Comparison of ENCODE assay signal across 27 cellular contexts in genomic region chr9:75548871-75549270, GRCh38.
"Had no signal": no experiment of that assay in that cellular context is flagged by ENCODE, and none has a peak within 500 bp of the region (broad histone marks: within the 10 kb centered on the region; RNA-seq: fewer than 3 reads in every experiment).

No MANE protein-coding gene starts in this region.

- H3K4me3 Mint-ChIP-seq: stimulated activated effector memory CD8-positive, alpha-beta T cell treated with anti-CD3 and anti-CD28 coated beads, Interleukin-12 subunit alpha, Interleukin-12 subunit beta, amount 100 ng/mL, for 72 hours; stimulated activated memory B cell treated with anti-CD40 and anti-IgM and Interleukin-4, amounts not matched to agents 10 μg/mL and 1 μg/mL and 100 μg/mL, for 72 hours; stimulated activated naive B cell treated with anti-CD40 and anti-IgM and Interleukin-4, amounts not matched to agents 10 μg/mL and 1 μg/mL and 100 μg/mL, for 72 hours; stimulated activated naive CD8-positive, alpha-beta T cell treated with anti-CD3 and anti-CD28 coated beads, Interleukin-15, amount 100 ng/mL, for 72 hours; stimulated activated naive CD8-positive, alpha-beta T cell treated with anti-CD3 and anti-CD28 coated beads, Interleukin-15, Interleukin-2, amounts not matched to agents 100 ng/mL and 50 ng/mL, for 24 hours; type B pancreatic cell had no signal

- H3K9me3 Mint-ChIP-seq: stimulated activated naive CD8-positive, alpha-beta T cell treated with anti-CD3 and anti-CD28 coated beads, Interleukin-15, amount 100 ng/mL, for 72 hours; stimulated activated naive CD8-positive, alpha-beta T cell treated with anti-CD3 and anti-CD28 coated beads, Interleukin-15, Interleukin-2, amounts not matched to agents 100 ng/mL and 50 ng/mL, for 24 hours had no signal

- H3K4me1 ChIP-seq: stomach, suprapubic skin, testis, tibial artery, tibial nerve, upper lobe of left lung, upper lobe of right lung, uterus, vagina had no signal

- DNase-seq: stimulated activated CD4-positive, alpha-beta T cell treated with anti-CD3 and anti-CD28 coated beads, Interleukin-2, amount 100 ng/mL, for 48 hours; stimulated activated CD4-positive, alpha-beta T cell treated with anti-CD3 and anti-CD28 coated beads, Interleukin-4, amount 100 ng/mL, for 1 hour; stimulated activated CD4-positive, alpha-beta T cell treated with anti-CD3 and anti-CD28 coated beads, Interleukin-4, amount 100 ng/mL, for 24 hours; stimulated activated CD4-positive, alpha-beta T cell treated with anti-CD3 and anti-CD28 coated beads, Interleukin-4, amount 100 ng/mL, for 4 hours; stimulated activated CD8-positive, alpha-beta memory T cell treated with anti-CD3 and anti-CD28 coated beads, Interleukin-4, amount 100 ng/mL, for 48 hours; stimulated activated naive B cell treated with anti-CD40 and anti-IgM and Interleukin-4, amounts not matched to agents 10 μg/mL and 1 μg/mL and 100 μg/mL, for 72 hours; stimulated activated naive CD4-positive, alpha-beta T cell; stimulated activated naive CD4-positive, alpha-beta T cell treated with Interleukin-2 at 50 U/mL for 16 hours; stimulated activated naive CD8-positive, alpha-beta T cell treated with anti-CD3 and anti-CD28 coated beads, Interleukin-15, amount 100 ng/mL, for 72 hours; stimulated activated naive CD8-positive, alpha-beta T cell treated with anti-CD3 and anti-CD28 coated beads, Interleukin-15, Interleukin-2, amounts not matched to agents 100 U/mL and 50 U/mL, for 24 hours; stomach; substantia nigra; testis; thyroid gland; tibial artery; transverse colon; upper lobe of left lung; upper lobe of right lung; uterus had no signal

- H3K27ac ChIP-seq: stomach, suprapubic skin, testis, thoracic aorta, thyroid gland, tibial artery, tibial nerve, transverse colon, upper lobe of left lung, upper lobe of right lung, uterus, vagina had no signal

- H3K27me3 Mint-ChIP-seq: stimulated activated memory B cell treated with anti-CD40 and anti-IgM and Interleukin-4, amounts not matched to agents 10 μg/mL and 1 μg/mL and 100 μg/mL, for 72 hours; stimulated activated naive B cell treated with anti-CD40 and anti-IgM and Interleukin-4, amounts not matched to agents 10 μg/mL and 1 μg/mL and 100 μg/mL, for 72 hours; stimulated activated naive CD8-positive, alpha-beta T cell treated with anti-CD3 and anti-CD28 coated beads, Interleukin-15, Interleukin-2, amounts not matched to agents 100 ng/mL and 50 ng/mL, for 24 hours; type B pancreatic cell had no signal

- H3K4me3 ChIP-seq: stomach, suprapubic skin, testis, thoracic aorta, thyroid gland, tibial artery, tibial nerve, transverse colon, upper lobe of left lung, upper lobe of right lung, uterus, vagina had no signal

- H3K36me3 Mint-ChIP-seq: stimulated activated effector memory CD8-positive, alpha-beta T cell treated with anti-CD3 and anti-CD28 coated beads, Interleukin-12 subunit alpha, Interleukin-12 subunit beta, amount 100 ng/mL, for 72 hours; stimulated activated memory B cell treated with anti-CD40 and anti-IgM and Interleukin-4, amounts not matched to agents 10 μg/mL and 1 μg/mL and 100 μg/mL, for 72 hours; stimulated activated naive B cell treated with anti-CD40 and anti-IgM and Interleukin-4, amounts not matched to agents 10 μg/mL and 1 μg/mL and 100 μg/mL, for 72 hours; type B pancreatic cell had no signal

- H3K9me3 ChIP-seq: stomach, suprapubic skin, testis, thoracic aorta, thyroid gland, tibial artery, tibial nerve, transverse colon, upper lobe of left lung, upper lobe of right lung, uterus, vagina had no signal

- H3K36me3 ChIP-seq: stomach, suprapubic skin, thoracic aorta, thyroid gland, tibial artery, tibial nerve, transverse colon, upper lobe of left lung, upper lobe of right lung, uterus, vagina had no signal

- H3K4me1 Mint-ChIP-seq: stimulated activated effector memory CD8-positive, alpha-beta T cell treated with anti-CD3 and anti-CD28 coated beads, Interleukin-12 subunit alpha, Interleukin-12 subunit beta, amount 100 ng/mL, for 72 hours; stimulated activated memory B cell treated with anti-CD40 and anti-IgM and Interleukin-4, amounts not matched to agents 10 μg/mL and 1 μg/mL and 100 μg/mL, for 72 hours; stimulated activated naive B cell treated with anti-CD40 and anti-IgM and Interleukin-4, amounts not matched to agents 10 μg/mL and 1 μg/mL and 100 μg/mL, for 72 hours; stimulated activated naive CD8-positive, alpha-beta T cell treated with anti-CD3 and anti-CD28 coated beads, Interleukin-15, amount 100 ng/mL, for 72 hours had no signal

- H3K27me3 ChIP-seq: stomach, suprapubic skin, testis, thyroid gland, tibial artery, tibial nerve, transverse colon, upper lobe of left lung, upper lobe of right lung, uterus, vagina had no signal

- H3K27ac Mint-ChIP-seq: stimulated activated effector memory CD8-positive, alpha-beta T cell treated with anti-CD3 and anti-CD28 coated beads, Interleukin-12 subunit alpha, Interleukin-12 subunit beta, amount 100 ng/mL, for 72 hours; stimulated activated memory B cell treated with anti-CD40 and anti-IgM and Interleukin-4, amounts not matched to agents 10 μg/mL and 1 μg/mL and 100 μg/mL, for 72 hours; stimulated activated naive B cell treated with anti-CD40 and anti-IgM and Interleukin-4, amounts not matched to agents 10 μg/mL and 1 μg/mL and 100 μg/mL, for 72 hours; stimulated activated naive CD8-positive, alpha-beta T cell treated with anti-CD3 and anti-CD28 coated beads, Interleukin-15, amount 100 ng/mL, for 72 hours; stimulated activated naive CD8-positive, alpha-beta T cell treated with anti-CD3 and anti-CD28 coated beads, Interleukin-15, Interleukin-2, amounts not matched to agents 100 ng/mL and 50 ng/mL, for 24 hours; type B pancreatic cell had no signal
